ENCODE assay signal across 20 cellular contexts in genomic region chr13:109859898-109860297, GRCh38.
"Had no signal": no experiment of that assay in that cellular context is flagged by ENCODE, and none has a peak within 500 bp of the region (broad histone marks: within the 10 kb centered on the region; RNA-seq: fewer than 3 reads in every experiment).

No MANE protein-coding gene starts in this region.

- DNase-seq: activated B cell treated with CpG ODN at 0.5 μM for 24 hours; activated CD4-positive, alpha-beta memory T cell treated with anti-CD3 and anti-CD28 coated beads, Interleukin-2, amount 10 ng/mL, durations not matched to agents 7 days and 5 days; activated CD4-positive, alpha-beta T cell treated with anti-CD3 and anti-CD28 coated beads for 36 hours; activated gamma-delta T cell; activated naive CD4-positive, alpha-beta T cell treated with anti-CD3 and anti-CD28 coated beads, Interleukin-2, amount 50 U/mL, for 16 hours; activated naive CD8-positive, alpha-beta T cell treated with anti-CD3 and anti-CD28 coated beads, Interleukin-2, amount 50 U/mL, for 24 hours; anterior cingulate cortex; body of pancreas; effector CD4-positive, alpha-beta T cell; foreskin fibroblast; kidney; left lung; midbrain; natural killer cell; retina; spleen; stimulated activated CD4-positive, alpha-beta T cell treated with anti-CD3 and anti-CD28 coated beads, Interleukin-4, amount 100 ng/mL, for 24 hours; stimulated activated naive CD8-positive, alpha-beta T cell treated with anti-CD3 and anti-CD28 coated beads, Interleukin-15, Interleukin-2, amounts not matched to agents 100 U/mL and 50 U/mL, for 24 hours; T-helper 9 cell; upper lobe of left lung had no signal

- H3K4me1 ChIP-seq: body of pancreas had no signal

- H3K27ac ChIP-seq: body of pancreas, left lung, spleen, upper lobe of left lung had no signal

- H3K27me3 ChIP-seq: body of pancreas, upper lobe of left lung had no signal

- H3K9me3 ChIP-seq: body of pancreas, left lung, spleen, upper lobe of left lung had no signal

- H3K4me3 ChIP-seq: body of pancreas, left lung, spleen, upper lobe of left lung had no signal

- H3K36me3 ChIP-seq: left lung, spleen, upper lobe of left lung had no signal

- ATAC-seq: activated CD4-positive, alpha-beta T cell treated with anti-CD3 and anti-CD28 coated beads for 36 hours; activated naive CD8-positive, alpha-beta T cell treated with anti-CD3 and anti-CD28 coated beads, Interleukin-2, amount 50 U/mL, for 24 hours; body of pancreas; left lung; natural killer cell; stimulated activated naive CD8-positive, alpha-beta T cell treated with anti-CD3 and anti-CD28 coated beads, Interleukin-15, Interleukin-2, amounts not matched to agents 100 U/mL and 50 U/mL, for 24 hours had no signal
